25 cellular contexts compared by ENCODE assay signal in the genomic region with DNA sequence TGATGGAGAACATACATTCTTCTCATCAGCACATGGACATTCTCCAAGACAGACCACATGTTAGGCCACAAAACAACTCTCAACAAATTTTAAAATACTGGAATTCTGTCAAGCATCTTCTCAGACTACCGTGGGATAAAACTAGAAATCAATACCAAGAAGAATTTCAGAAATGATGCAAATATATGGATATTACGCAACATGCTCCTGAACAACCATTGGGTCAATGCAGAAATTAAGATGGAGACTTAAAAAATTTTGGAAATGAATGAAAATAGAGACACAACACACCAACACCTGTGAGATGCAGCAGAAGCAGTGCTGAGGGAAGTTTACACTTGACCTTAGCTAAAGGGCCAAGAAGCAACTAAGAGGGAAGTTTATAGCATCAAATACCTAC.
"Had no signal": no experiment of that assay in that cellular context is flagged by ENCODE, and none has a peak within 500 bp of the region (broad histone marks: within the 10 kb centered on the region; RNA-seq: fewer than 3 reads in every experiment).

No MANE protein-coding gene starts in this region.

- H2AFZ ChIP-seq: neural progenitor cell, parathyroid adenoma had no signal

- H3K4me1 ChIP-seq: neural progenitor cell, parathyroid adenoma, psoas muscle, spleen, stomach, thyroid gland, tibial nerve, upper lobe of left lung, vagina had no signal

- H3K9me3 ChIP-seq: ovary, psoas muscle, thoracic aorta, thyroid gland, vagina had no signal

- FAIRE-seq: urothelium cell line had no signal

- H3K4me2 ChIP-seq: neural progenitor cell, smooth muscle cell had no signal

- ATAC-seq: natural killer cell; psoas muscle; right cardiac atrium; sciatic nerve; stimulated activated effector memory CD8-positive, alpha-beta T cell treated with anti-CD3 and anti-CD28 coated beads, Interleukin-12 subunit alpha, Interleukin-12 subunit beta, amount 100 ng/mL, for 72 hours; stimulated activated naive B cell treated with anti-CD40 and anti-IgM and Interleukin-4, amounts not matched to agents 10 μg/mL and 1 μg/mL and 100 μg/mL, for 72 hours had no signal

- H3K4me3 ChIP-seq: neural progenitor cell, ovary, psoas muscle, skin epidermis, smooth muscle cell, spleen, stomach, thoracic aorta, thyroid gland, tibial nerve, upper lobe of left lung, vagina had no signal

- H3K27ac ChIP-seq: neural progenitor cell, ovary, parathyroid adenoma, psoas muscle, skin epidermis, spleen, stomach, thoracic aorta, thyroid gland, tibial nerve, upper lobe of left lung, vagina had no signal

- DNase-seq: natural killer cell; occipital lobe; ovary; psoas muscle; right cardiac atrium; spleen; stimulated activated CD4-positive, alpha-beta T cell treated with anti-CD3 and anti-CD28 coated beads, Interleukin-12 subunit alpha, Interleukin-12 subunit beta, amount 100 ng/mL, for 4 hours; stimulated activated CD4-positive, alpha-beta T cell treated with anti-CD3 and anti-CD28 coated beads, Interleukin-1b, Interleukin-23, amount 100 ng/mL, for 48 hours; stimulated activated CD4-positive, alpha-beta T cell treated with anti-CD3 and anti-CD28 coated beads, Interleukin-4, amount 100 ng/mL, for 24 hours; stimulated activated naive B cell treated with anti-CD40 and anti-IgM and Interleukin-4, amounts not matched to agents 10 μg/mL and 1 μg/mL and 100 μg/mL, for 72 hours; stimulated activated naive CD4-positive, alpha-beta T cell treated with Interleukin-2 at 50 U/mL for 16 hours; stomach; thyroid gland; trophoblast cell; upper lobe of left lung had no signal

- H3K36me3 ChIP-seq: neural progenitor cell, ovary, spleen, stomach, thoracic aorta, thyroid gland, tibial nerve, upper lobe of left lung, vagina had no signal

- H3K9ac ChIP-seq: neural progenitor cell, parathyroid adenoma had no signal

- H3K27me3 ChIP-seq: neural progenitor cell, ovary, thyroid gland, tibial nerve, upper lobe of left lung, vagina had no signal

- H3K79me2 ChIP-seq: parathyroid adenoma had no signal
